8 cellular contexts compared by ENCODE assay signal in genomic region chr3:24494616-24495333, GRCh38. TPM values are rescaled to one million over a fixed set of nuclear protein-coding genes. Genes with fewer than 3 reads are reported as not detected.
DNase-seq lines count a peak whose midpoint lies in the region; ATAC-seq, FAIRE-seq and TF ChIP-seq lines count a peak whose summit lies in the region.

Gene THRB (minus strand): TSS chr3:24494850.

- TF ChIP-seq RAD21 in IMR-90 (IDR thresholded peaks at IDR 0.05; ENCODE audit: low read length): no peak

- in situ Hi-C loops in IMR-90 (cut with MboI; ENCODE audit: low sequenced_read_pairs) (no loop called here), G401 (cut with HindIII; ENCODE audit: low sequenced_read_pairs) (no loop called here)

- no peaks in the 10 kb centered on the region for H3K9me1 ChIP-seq in IMR-90 (ENCODE audit: insufficient read depth, low read length)

- H3K56ac ChIP-seq in IMR-90 (ENCODE audit: extremely low read depth, insufficient read depth, low read length): no peak within 1 kb of the TSS

- no peaks in the 10 kb centered on the region for H3K36me3 Mint-ChIP-seq in astrocyte (ENCODE audit: low read depth, unreplicated experiment)

- no peaks in the 10 kb centered on the region for H3K79me2 ChIP-seq in astrocyte (ENCODE audit: insufficient read depth, low read length)

- peaks cover 6% of the 10 kb centered on the region for H3K4me1 Mint-ChIP-seq in astrocyte (ENCODE audit: low read depth, unreplicated experiment)

- H2AFZ ChIP-seq in IMR-90 (replicated peaks; ENCODE audit: low read length, poor library complexity) (peak within 1 kb of the TSS; percentile 75), astrocyte (ENCODE audit: low read depth, low read length) (peak within 1 kb of the TSS; percentile 79)

- no peak within 1 kb of the TSS for H4K5ac ChIP-seq in IMR-90 (ENCODE audit: low read depth, low read length)

- no peak within 1 kb of the TSS for H4K91ac ChIP-seq in IMR-90 (ENCODE audit: insufficient read depth, low read depth, low read length)

- H3K9ac ChIP-seq in IMR-90 (ENCODE audit: low read depth, low read length) (no peak within 1 kb of the TSS), astrocyte (ENCODE audit: low read length) (peak within 1 kb of the TSS; percentile 24)

- H3K79me1 ChIP-seq in IMR-90 (ENCODE audit: low read depth in 1 of 2, low read length in 2 of 2): no peaks in the 10 kb centered on the region

- H2BK15ac ChIP-seq in IMR-90 (ENCODE audit: low read depth, low read length): no peak within 1 kb of the TSS

- no peak within 1 kb of the TSS for H3K18ac ChIP-seq in IMR-90 (ENCODE audit: low read depth, low read length)

- H3K4me3 ChIP-seq in IMR-90 (ENCODE audit: insufficient read depth, low read depth, low read length) (no peak within 1 kb of the TSS; the same call in 1 of the 2 replicates), astrocyte (ENCODE audit: insufficient read depth, low read depth, low read length) (peak within 1 kb of the TSS; percentile 51)

- POLR2A ChIA-PET in IMR-90 (lab: Charles Lee; ENCODE audit: unreplicated experiment): no interaction called here

- CTCF ChIA-PET in IMR-90 (lab: Yijun Ruan, JAX): no interaction called here

- peak within 1 kb of the TSS; percentile 89 for H3K27ac Mint-ChIP-seq in astrocyte (ENCODE audit: unreplicated experiment)

- H4K20me1 ChIP-seq in IMR-90 (ENCODE audit: insufficient read depth, low read length) (no peaks in the 10 kb centered on the region), astrocyte (ENCODE audit: insufficient read depth, low read length) (no peaks in the 10 kb centered on the region)

- H3K9me3 ChIP-seq in IMR-90 (ENCODE audit: control insufficient read depth, insufficient read depth, low read length) (no peaks in the 10 kb centered on the region), astrocyte (ENCODE audit: insufficient read depth, low read depth, low read length) (no peaks in the 10 kb centered on the region)

- H3K27ac ChIP-seq in IMR-90 (ENCODE audit: insufficient read depth, low read length): no peak within 1 kb of the TSS
- no peak within 1 kb of the TSS for H3K27ac ChIP-seq in astrocyte (ENCODE audit: low read depth, low read length)

- DNase-seq in 8988T (peak; percentile 76), IMR-90 (no peak), astrocyte (ENCODE audit: low read depth) (peak; percentile 26), hepatic stellate cell (ENCODE audit: low spot score) (peak; percentile 64), pons (ENCODE audit: low spot score) (peak; percentile 58), G401 (ENCODE audit: low spot score) (no peak)

- no peak within 1 kb of the TSS for H3K14ac ChIP-seq in IMR-90 (replicated peaks; ENCODE audit: low read depth, low read length)

- no peak within 1 kb of the TSS for H2BK120ac ChIP-seq in IMR-90 (ENCODE audit: low read depth, low read length)

- peaks cover 30% of the 10 kb centered on the region for H3K27me3 Mint-ChIP-seq in astrocyte (ENCODE audit: low read depth, unreplicated experiment)

- peak within 1 kb of the TSS; percentile 50; the same call in 1 of the 2 replicates for H3K4me2 ChIP-seq in IMR-90 (ENCODE audit: low read depth, low read length)
- H3K4me2 ChIP-seq in astrocyte (ENCODE audit: low read length): peak within 1 kb of the TSS; percentile 88

- no peaks in the 10 kb centered on the region for H3K9me3 Mint-ChIP-seq in astrocyte (ENCODE audit: unreplicated experiment)

- peaks cover 21% of the 10 kb centered on the region for H3K27me3 ChIP-seq in IMR-90 (ENCODE audit: control insufficient read depth, insufficient read depth, low read length)
- peaks cover 31% of the 10 kb centered on the region for H3K27me3 ChIP-seq in astrocyte (ENCODE audit: insufficient read depth, low read length)

- H3K4ac ChIP-seq in IMR-90 (ENCODE audit: low read depth, low read length): no peak within 1 kb of the TSS

- H3K4me3 Mint-ChIP-seq in astrocyte (ENCODE audit: unreplicated experiment): peak within 1 kb of the TSS; percentile 98

- WGBS in IMR-90 (ENCODE audit: extremely low coverage in 2 of 2, insufficient read length in 1 of 2), 2 experiments: 0% methylated on average over 6 of the region's 82 CpGs; no CpG with 5 or more reads in 1 of the 2 experiments

- no peak within 1 kb of the TSS for H2AK5ac ChIP-seq in IMR-90 (ENCODE audit: low read depth, low read length)

- TF ChIP-seq CTCF in IMR-90 (conservative IDR thresholded peaks at IDR 0.05; ENCODE audit: low read depth, low read length): no peak
- TF ChIP-seq CTCF in astrocyte (IDR thresholded peaks at IDR 0.05; ENCODE audit: insufficient read depth, low read depth, low read length): no peak

- dilution Hi-C loops in IMR-90 (cut with HindIII; ENCODE audit: low sequenced_read_pairs, unreplicated experiment): no loop called here

- intact Hi-C loops in IMR-90 (cut with micrococcal nuclease): no loop called here

- H3K4me1 ChIP-seq in IMR-90 (ENCODE audit: control insufficient read depth, insufficient read depth, low read length): peaks cover 2% of the 10 kb centered on the region; the same call in 1 of the 2 replicates
- peaks cover 4% of the 10 kb centered on the region for H3K4me1 ChIP-seq in astrocyte (ENCODE audit: insufficient read depth, low read length)

- no peak for FAIRE-seq in astrocyte (lab: Jason Lieb, UNC)

- H3K36me3 ChIP-seq in IMR-90 (ENCODE audit: control insufficient read depth, insufficient read depth, low read length): no peaks in the 10 kb centered on the region
- H3K36me3 ChIP-seq in astrocyte (ENCODE audit: insufficient read depth, low read length): no peaks in the 10 kb centered on the region

- ATAC-seq in GM18511 (IDR thresholded peaks at IDR 0.05; ENCODE audit: unreplicated experiment) (peak; percentile 56), IMR-90 (ENCODE audit: low read depth) (peak; percentile 85)
- no peak for ATAC-seq in activated CD4-positive, CD25-positive, alpha-beta regulatory T cell treated with anti-CD3 and anti-CD28 coated beads, Interleukin-2, amount 50 U/mL, for 24 hours

- no peak within 1 kb of the TSS for H2BK5ac ChIP-seq in IMR-90 (ENCODE audit: low read depth, low read length, poor library complexity, severe bottlenecking)

- no peak within 1 kb of the TSS for H2AK9ac ChIP-seq in IMR-90 (replicated peaks; ENCODE audit: low read depth, low read length, poor library complexity)

- no TSS peak for BruUV-seq in IMR-90 (replicated peaks; lab: Mats Ljungman, UMichigan)

- H4K8ac ChIP-seq in IMR-90 (ENCODE audit: low read depth in 2 of 2, low read length in 2 of 2): no peak within 1 kb of the TSS

- H3K23ac ChIP-seq in IMR-90 (ENCODE audit: low read depth, low read length): no peak within 1 kb of the TSS

- no peak within 1 kb of the TSS for H2BK20ac ChIP-seq in IMR-90 (ENCODE audit: low read depth, low read length)

- TF ChIP-seq POLR2A in IMR-90 (IDR thresholded peaks at IDR 0.05; ENCODE audit: low read depth, low read length): no peak

TF ChIP-seq in IMR-90, 13 proteins besides CTCF, POLR2A, EP300 and RAD21:
- TF ChIP-seq MAZ (IDR thresholded peaks at IDR 0.05; ENCODE audit: borderline replicate concordance, low read depth, low read length) (no peak), MAFK (IDR thresholded peaks at IDR 0.05; ENCODE audit: low read depth, low read length) (no peak), CEBPB (IDR thresholded peaks at IDR 0.05; ENCODE audit: low read depth, low read length) (no peak), ELK1 (IDR thresholded peaks at IDR 0.05; ENCODE audit: borderline replicate concordance, low read depth, low read length) (no peak), MXI1 (IDR thresholded peaks at IDR 0.05; ENCODE audit: borderline replicate concordance, low read depth, low read length) (no peak), SMC3 (IDR thresholded peaks at IDR 0.05; ENCODE audit: low read depth, low read length) (no peak), USF2 (IDR thresholded peaks at IDR 0.05; ENCODE audit: low read depth, low read length) (no peak), RFX5 (IDR thresholded peaks at IDR 0.05; ENCODE audit: low read depth, low read length) (no peak), NFE2L2 (IDR thresholded peaks at IDR 0.05; ENCODE audit: low read depth, low read length) (no peak), FOS (IDR thresholded peaks at IDR 0.05; ENCODE audit: low read depth, low read length) (no peak), RCOR1 (IDR thresholded peaks at IDR 0.05; ENCODE audit: insufficient replicate concordance, low read length) (no peak), BHLHE40 (IDR thresholded peaks at IDR 0.05; ENCODE audit: low read depth, low read length) (no peak), CHD1 (IDR thresholded peaks at IDR 0.05; ENCODE audit: low read depth, low read length) (no peak)

RNA-seq across cellular contexts. Expression of gene THRB, which starts in this region (rescaled TPM):
- total RNA-seq in IMR-90 (2012; rRNA removed) (under 0.01 TPM in 1 of 2 replicates, not detected in the other), astrocyte (6.8 and 8.5 TPM in 2 replicates)
- not detected in 2 replicates for polyA plus RNA-seq in IMR-90 (2012; rRNA removed)
- not detected in 2 replicates for polyA plus RNA-seq in IMR-90 (2012; cell fraction: cytosol; rRNA removed)
- polyA plus RNA-seq in IMR-90 (2012; cell fraction: nucleus; rRNA removed; ENCODE audit: low replicate concordance): 0.01 TPM in 1 of 2 replicates, not detected in the other
- total RNA-seq in G401 (2014; rRNA removed; shearing (Covaris generic)): not detected in 2 replicates

Comparison
In these comparisons a context has a peak if more than half of its experiments do, and no peak if none do; other contexts are left out.
1. Peak in ATAC-seq and H3K4me2 ChIP-seq in IMR-90; RNA of the gene not detected or under 1 TPM.
2. DNase-seq: peak in 8988T (single experiment), astrocyte (single experiment), hepatic stellate cell (single experiment) and pons (single experiment); none in IMR-90 (single experiment) and G401 (single experiment).